ENCODE assay signal across 19 cellular contexts in the genomic region with DNA sequence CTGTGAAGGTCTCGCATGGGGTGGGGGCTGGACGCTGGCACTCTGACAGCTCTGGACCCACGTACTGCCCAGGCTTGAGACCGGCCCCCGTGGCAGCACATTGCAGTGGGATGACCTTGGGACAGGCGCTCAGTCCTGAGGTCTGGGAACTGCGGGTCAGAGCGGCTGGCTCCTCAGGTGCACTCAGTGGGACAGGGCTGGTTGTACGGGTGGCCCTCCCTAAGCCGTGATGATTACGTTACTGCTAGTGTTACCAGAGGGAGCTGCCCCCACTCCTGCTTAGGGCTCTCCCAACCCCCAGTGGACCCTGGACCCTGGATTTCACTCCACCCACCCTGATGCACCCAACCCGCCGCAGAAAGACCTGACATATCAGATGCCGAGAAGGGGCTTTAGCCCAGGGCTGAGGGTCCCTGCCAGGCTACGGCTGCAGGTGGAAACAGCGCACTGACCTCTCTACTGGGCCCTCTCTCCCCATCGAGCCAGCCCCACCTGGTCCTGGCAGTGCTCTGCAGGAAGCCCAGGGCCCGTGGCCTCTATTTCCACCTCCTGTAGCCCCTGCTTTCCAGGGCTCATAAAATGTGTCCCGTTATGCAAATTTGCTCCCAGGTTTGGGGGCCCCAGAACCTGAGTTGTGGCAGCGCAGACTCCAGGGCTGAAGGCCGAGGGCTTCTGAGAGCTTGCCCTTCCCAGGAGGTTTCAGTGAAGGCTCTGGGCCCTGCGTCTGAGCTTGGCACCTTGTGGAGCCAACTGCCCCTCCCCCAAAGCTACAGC.
DNase-seq lines count a peak whose midpoint lies in the region; ATAC-seq, FAIRE-seq and TF ChIP-seq lines count a peak whose summit lies in the region.
"Had no signal": no experiment of that assay in that cellular context is flagged by ENCODE, and none has a peak within 500 bp of the region (broad histone marks: within the 10 kb centered on the region; RNA-seq: fewer than 3 reads in every experiment).

No MANE protein-coding gene starts in this region.

- H3K9me2 ChIP-seq in GM23338 (ENCODE audit: insufficient read depth) (no peaks in the 10 kb centered on the region), SK-N-SH (no peaks in the 10 kb centered on the region)

- H3K36me3 ChIP-seq in GM23338 (ENCODE audit: insufficient read depth) (no peaks in the 10 kb centered on the region), H1 (ENCODE audit: control insufficient read depth in 2 of 4, insufficient read depth in 4 of 4, low read length in 3 of 4) (no peaks in the 10 kb centered on the region), right atrium auricular region (no peaks in the 10 kb centered on the region), neural progenitor cell (no peaks in the 10 kb centered on the region), mammary epithelial cell (ENCODE audit: insufficient read depth, low read length) (no peaks in the 10 kb centered on the region), SK-N-SH (replicated peaks in 1 of 2; ENCODE audit: control insufficient read depth in 1 of 2, insufficient read depth in 2 of 2, low read length in 1 of 2) (no peaks in the 10 kb centered on the region)
- H3K36me3 ChIP-seq: Peyer's patch had no signal

- WGBS in H1 (ENCODE audit: extremely low coverage in 1 of 2, insufficient coverage in 1 of 2, insufficient read length in 1 of 2, insufficient replicate concordance in 2 of 2, low coverage in 1 of 2, low lambda C conversion rate in 2 of 2, missing lambda C conversion rate in 1 of 2), 2 experiments, result 92% methylated on average over 19 of the region's 22 CpGs; no CpG with 5 or more reads in 1 of the 2 experiments
- 86% methylated on average over 20 of the region's 22 CpGs for WGBS in mammary epithelial cell (ENCODE audit: low coverage, missing lambda C conversion rate)
- WGBS in SK-N-SH (ENCODE audit: low lambda C conversion rate), result 75% methylated on average over 10 of the region's 22 CpGs

- H4K91ac ChIP-seq in H1 (replicated peaks; ENCODE audit: insufficient read length, low read length), result no peak overlapping the region

- no peak overlapping the region for H2AK5ac ChIP-seq in H1 (ENCODE audit: low read depth, low read length)

- no peaks in the 10 kb centered on the region for H3K9me3 ChIP-seq in H1 (ENCODE audit: insufficient read depth in 2 of 2, low read depth in 1 of 2, low read length in 1 of 2)
- H3K9me3 ChIP-seq in right atrium auricular region, result no peaks in the 10 kb centered on the region
- H3K9me3 ChIP-seq in neural progenitor cell (ENCODE audit: low read depth), result no peaks in the 10 kb centered on the region
- no peaks in the 10 kb centered on the region for H3K9me3 ChIP-seq in mammary epithelial cell (replicated peaks; ENCODE audit: insufficient read depth, low read length)
- no peaks in the 10 kb centered on the region for H3K9me3 ChIP-seq in SK-N-SH
- H3K9me3 ChIP-seq: Peyer's patch had no signal

- ATAC-seq in GM23338 (peak; percentile 28), HG03460 (IDR thresholded peaks at IDR 0.05; ENCODE audit: unreplicated experiment) (no peak)
- ATAC-seq: CD8-positive, alpha-beta T cell; HCT116 had no signal

- dilution Hi-C loops in mammary epithelial cell (cut with HindIII; ENCODE audit: low sequenced_read_pairs), result no loop called here

- FAIRE-seq in H1 (lab: Jason Lieb, UNC), result no peak

- no peak overlapping the region for H2BK15ac ChIP-seq in H1 (ENCODE audit: low read length)

- H3K79me2 ChIP-seq in GM23338 (replicated peaks; ENCODE audit: insufficient read depth) (no peaks in the 10 kb centered on the region), H1 (ENCODE audit: control insufficient read depth in 1 of 2, insufficient read depth in 2 of 2, low read length in 2 of 2) (no peaks in the 10 kb centered on the region), neural progenitor cell (ENCODE audit: low read depth) (no peaks in the 10 kb centered on the region), mammary epithelial cell (ENCODE audit: insufficient read depth, low read length) (no peaks in the 10 kb centered on the region), SK-N-SH (ENCODE audit: insufficient read depth) (no peaks in the 10 kb centered on the region)

- H4K5ac ChIP-seq in H1 (ENCODE audit: insufficient read length, low read depth, low read length), result no peak overlapping the region

- TF ChIP-seq CTCF in GM23338 (conservative IDR thresholded peaks at IDR 0.05; ENCODE audit: low read depth in 2 of 2) (no peak), H1 (IDR thresholded peaks at IDR 0.05; ENCODE audit: control extremely low read depth in 1 of 3, insufficient read depth in 1 of 3, low read depth in 1 of 3, low read length in 3 of 3) (no peak), right atrium auricular region (IDR thresholded peaks at IDR 0.05) (no peak), neural progenitor cell (IDR thresholded peaks at IDR 0.05) (no peak), mammary epithelial cell (conservative IDR thresholded peaks at IDR 0.05 in 1 of 2, IDR thresholded peaks at IDR 0.05 in 1 of 2; ENCODE audit: extremely low read depth in 1 of 2, insufficient read depth in 1 of 2, low read depth in 1 of 2, low read length in 2 of 2) (no peak), SK-N-SH (IDR thresholded peaks at IDR 0.05) (no peak)

- no peaks in the 10 kb centered on the region for H3K23me2 ChIP-seq in H1 (ENCODE audit: low read depth, low read length)

- H3K18ac ChIP-seq in H1 (ENCODE audit: extremely low read depth, low read length), result no peak overlapping the region

- H2BK20ac ChIP-seq in H1 (ENCODE audit: low read length), result no peak overlapping the region

- TF ChIP-seq RAD21 in H1 (IDR thresholded peaks at IDR 0.05 in 1 of 2, conservative IDR thresholded peaks at IDR 0.05 in 1 of 2; ENCODE audit: low read depth in 2 of 2, low read length in 2 of 2) (no peak), SK-N-SH (IDR thresholded peaks at IDR 0.05; ENCODE audit: low read length) (no peak)

- H3K27ac ChIP-seq in GM23338 (ENCODE audit: low read depth) (no peak overlapping the region), H1 (ENCODE audit: low read depth, low read length) (no peak overlapping the region), right atrium auricular region (peak overlapping the region; percentile 76 to 79), neural progenitor cell (no peak overlapping the region), mammary epithelial cell (ENCODE audit: insufficient read depth, low read depth, low read length) (no peak overlapping the region), SK-N-SH (ENCODE audit: low read depth in 2 of 2, low read length in 1 of 2) (no peak overlapping the region)
- H3K27ac ChIP-seq: KMS-11, Peyer's patch had no signal

- H4K8ac ChIP-seq in H1 (ENCODE audit: extremely low read depth, insufficient read depth, low read length), result peak overlapping the region; percentile 35; the same call in 1 of the 2 replicates

- POLR2A ChIA-PET in H1 (lab: Charles Lee; ENCODE audit: partially characterized antibody), result interaction anchor here (1.3 kb wide), 1 partner anchor 11 kb away, joined by 3 read pairs; no protein-coding TSS in a partner anchor
- POLR2A ChIA-PET in SK-N-SH (lab: Yijun Ruan, JAX), result no interaction called here

- H3K27me3 Mint-ChIP-seq in GM23338 (ENCODE audit: insufficient read depth, low read depth, poor library complexity), result peaks cover 26% of the 10 kb centered on the region
- peaks cover 7% of the 10 kb centered on the region for H3K27me3 Mint-ChIP-seq in neural progenitor cell (ENCODE audit: insufficient read depth, low read depth)

- in situ Hi-C loops in mammary epithelial cell (cut with MboI; ENCODE audit: low sequenced_read_pairs in 2 of 2), result no loop called here

- no peaks in the 10 kb centered on the region for H3K36me3 Mint-ChIP-seq in GM23338 (ENCODE audit: low read depth)
- H3K36me3 Mint-ChIP-seq in neural progenitor cell, result no peaks in the 10 kb centered on the region
- H3K36me3 Mint-ChIP-seq: CD8-positive, alpha-beta T cell had no signal

- H3K23ac ChIP-seq in H1 (ENCODE audit: insufficient read length), result no peak overlapping the region

- H3K4me2 ChIP-seq in GM23338 (no peak overlapping the region), H1 (ENCODE audit: insufficient read depth in 1 of 2, low read depth in 2 of 2, low read length in 2 of 2) (no peak overlapping the region), neural progenitor cell (no peak overlapping the region), mammary epithelial cell (ENCODE audit: insufficient read depth, low read depth, low read length) (no peak overlapping the region), SK-N-SH (no peak overlapping the region)
- H3K4me2 ChIP-seq: KMS-11 had no signal

- H3K4ac ChIP-seq in H1 (replicated peaks; ENCODE audit: insufficient read length, low read depth, low read length), result no peak overlapping the region

- H3K9ac ChIP-seq in H1 (replicated peaks in 1 of 4; ENCODE audit: extremely low read depth in 1 of 4, low read depth in 3 of 4, low read length in 3 of 4), result no peak overlapping the region
- no peak overlapping the region for H3K9ac ChIP-seq in neural progenitor cell
- no peak overlapping the region for H3K9ac ChIP-seq in mammary epithelial cell (ENCODE audit: insufficient read depth, low read length)
- no peak overlapping the region for H3K9ac ChIP-seq in SK-N-SH
- H3K9ac ChIP-seq: KMS-11 had no signal

- no peak for TF ChIP-seq POLR2A in H1 (IDR thresholded peaks at IDR 0.05; ENCODE audit: control extremely low read depth in 1 of 2, low read depth in 2 of 2, low read length in 2 of 2)

- CTCF ChIA-PET in H1 (lab: Charles Lee; ENCODE audit: partially characterized antibody) (interaction anchor here (0.8 to 1.6 kb wide), 4 partner anchors 12 to 39 kb away, joined by 3 read pairs; no protein-coding TSS in a partner anchor), mammary epithelial cell (lab: Charles Lee; ENCODE audit: low non-redundant PET) (no interaction called here), SK-N-SH (lab: Yijun Ruan, JAX) (interaction anchor here (0.9 to 1.0 kb wide), 2 partner anchors 39 to 77 kb away, joined by 3 to 4 read pairs; partner anchors contain the start of gene RTN4RL1)

- no peak overlapping the region for H2BK5ac ChIP-seq in H1 (ENCODE audit: low read depth, low read length)

- H3K79me1 ChIP-seq in H1 (ENCODE audit: low read depth, low read length), result no peaks in the 10 kb centered on the region

- H3F3A ChIP-seq in GM23338 (replicated peaks; ENCODE audit: low read depth) (no peaks in the 10 kb centered on the region), neural progenitor cell (ENCODE audit: low read depth) (peaks cover 12% of the 10 kb centered on the region), SK-N-SH (replicated peaks; ENCODE audit: insufficient read depth) (no peaks in the 10 kb centered on the region)

- intact Hi-C loops in mammary epithelial cell (cut with micrococcal nuclease), result no loop called here

- DNase-seq in GM23338 (ENCODE audit: low spot score) (no peak), H1 (ENCODE audit: low read depth in 1 of 2, low spot score in 2 of 2) (no peak), right atrium auricular region (ENCODE audit: low spot score) (no peak), neural progenitor cell (ENCODE audit: low spot score) (no peak), mammary epithelial cell (no peak), UCSD-AML1 (lab: John Stamatoyannopoulos, UW; ENCODE audit: unreplicated experiment) (no peak), SK-N-SH (no peak)
- DNase-seq: CD8-positive, alpha-beta T cell; DMS79; NCI-H1092 treated with DMSO at 0.1 percent for 48 hours; NCI-H1694; NCI-H2107; NCI-H226; NCI-H524 treated with DMSO at 0.1 percent for 48 hours; SHP77 had no signal

- H3K9me3 Mint-ChIP-seq in GM23338 (no peaks in the 10 kb centered on the region; the same call in 1 of the 3 replicates), neural progenitor cell (no peaks in the 10 kb centered on the region)
- H3K9me3 Mint-ChIP-seq: CD8-positive, alpha-beta T cell had no signal

- BruUV-seq in mammary epithelial cell (replicated peaks; lab: Mats Ljungman, UMichigan), result no TSS peak

- H4K20me1 ChIP-seq in GM23338 (replicated peaks; ENCODE audit: insufficient read depth) (no peaks in the 10 kb centered on the region), H1 (replicated peaks in 1 of 2; ENCODE audit: control insufficient read depth in 1 of 2, insufficient read depth in 2 of 2, low read length in 2 of 2) (peaks cover 0 to 5% of the 10 kb centered on the region in 2 experiments), neural progenitor cell (ENCODE audit: low read depth) (no peaks in the 10 kb centered on the region), mammary epithelial cell (ENCODE audit: insufficient read depth, low read length) (no peaks in the 10 kb centered on the region), SK-N-SH (ENCODE audit: insufficient read depth) (no peaks in the 10 kb centered on the region)

- H3K4me1 ChIP-seq in GM23338 (ENCODE audit: insufficient read depth) (no peaks in the 10 kb centered on the region), H1 (replicated peaks in 1 of 4; ENCODE audit: control insufficient read depth in 3 of 4, insufficient read depth in 4 of 4, low read length in 3 of 4) (no peaks in the 10 kb centered on the region), right atrium auricular region (peaks cover 0 to 12% of the 10 kb centered on the region in 2 donors), neural progenitor cell (peaks cover 26% of the 10 kb centered on the region), mammary epithelial cell (ENCODE audit: insufficient read depth, low read length) (no peaks in the 10 kb centered on the region), SK-N-SH (ENCODE audit: control insufficient read depth in 1 of 2, insufficient read depth in 2 of 2, low read depth in 1 of 2, low read length in 1 of 2) (peaks cover 0 to 11% of the 10 kb centered on the region in 2 experiments; a peak in 1 of 4 replicates)
- H3K4me1 ChIP-seq: Peyer's patch had no signal

- H3K4me1 Mint-ChIP-seq in GM23338 (peaks cover 8% of the 10 kb centered on the region), neural progenitor cell (peaks cover 44% of the 10 kb centered on the region)

- H3K4me3 ChIP-seq in GM23338, result no peak overlapping the region
- H3K4me3 ChIP-seq in H1 (ENCODE audit: extremely low read depth in 1 of 4, insufficient read depth in 2 of 4, low read depth in 3 of 4, low read length in 4 of 4), result no peak overlapping the region
- H3K4me3 ChIP-seq in right atrium auricular region, result no peak overlapping the region
- no peak overlapping the region for H3K4me3 ChIP-seq in neural progenitor cell
- no peak overlapping the region for H3K4me3 ChIP-seq in mammary epithelial cell (replicated peaks in 1 of 3; ENCODE audit: insufficient read depth in 1 of 3, low read depth in 2 of 3, low read length in 3 of 3)
- H3K4me3 ChIP-seq in SK-N-SH (ENCODE audit: low read depth in 2 of 2, low read length in 1 of 2), result no peak overlapping the region
- H3K4me3 ChIP-seq: Peyer's patch had no signal

- H3K27ac Mint-ChIP-seq in GM23338 (no peak overlapping the region), neural progenitor cell (peak overlapping the region; percentile 46)
- H3K27ac Mint-ChIP-seq: CD8-positive, alpha-beta T cell had no signal

- no peak overlapping the region for H3K56ac ChIP-seq in H1 (replicated peaks; ENCODE audit: insufficient read length, low read depth, low read length)

- H2BK120ac ChIP-seq in H1 (replicated peaks; ENCODE audit: low read depth, low read length), result no peak overlapping the region

- H2AFZ ChIP-seq in GM23338 (no peak overlapping the region; the same call in 1 of the 2 replicates), H1 (ENCODE audit: low read length) (no peak overlapping the region), neural progenitor cell (replicated peaks) (no peak overlapping the region), mammary epithelial cell (ENCODE audit: low read depth, low read length) (no peak overlapping the region), SK-N-SH (ENCODE audit: low read depth) (no peak overlapping the region)

- H3K27me3 ChIP-seq in GM23338 (ENCODE audit: insufficient read depth) (no peaks in the 10 kb centered on the region), H1 (replicated peaks in 1 of 4; ENCODE audit: control insufficient read depth in 3 of 4, extremely low read depth in 1 of 4, insufficient read depth in 3 of 4, low read length in 3 of 4) (no peaks in the 10 kb centered on the region), right atrium auricular region (no peaks in the 10 kb centered on the region), neural progenitor cell (peaks cover 2% of the 10 kb centered on the region), mammary epithelial cell (ENCODE audit: insufficient read depth, low read length) (no peaks in the 10 kb centered on the region), SK-N-SH (ENCODE audit: insufficient read depth) (no peaks in the 10 kb centered on the region)
- H3K27me3 ChIP-seq: Peyer's patch had no signal

- no peak overlapping the region for H3K4me3 Mint-ChIP-seq in GM23338
- no peak overlapping the region for H3K4me3 Mint-ChIP-seq in neural progenitor cell
- H3K4me3 Mint-ChIP-seq: CD8-positive, alpha-beta T cell had no signal

- no peak for TF ChIP-seq EP300 in H1 (IDR thresholded peaks at IDR 0.05; ENCODE audit: borderline replicate concordance in 1 of 2, low read depth in 2 of 2, low read length in 2 of 2)
- TF ChIP-seq EP300 in SK-N-SH (IDR thresholded peaks at IDR 0.05; ENCODE audit: borderline replicate concordance in 1 of 2, low read depth in 1 of 2, low read length in 1 of 2), result no peak

- H3K14ac ChIP-seq in H1 (ENCODE audit: insufficient read length), result no peak overlapping the region

- no peak overlapping the region for H2BK12ac ChIP-seq in H1 (ENCODE audit: low read depth, low read length)

Comparison
In these comparisons a context has a peak if more than half of its experiments do, and no peak if none do; other contexts are left out.
1. H3K27ac ChIP-seq: peak in right atrium auricular region (2 of 2); none in GM23338 (single experiment), H1 (single experiment), neural progenitor cell (single experiment), mammary epithelial cell (single experiment) and SK-N-SH (0 of 2).